ENCODE assay signal across 8 cellular contexts in the genomic region with DNA sequence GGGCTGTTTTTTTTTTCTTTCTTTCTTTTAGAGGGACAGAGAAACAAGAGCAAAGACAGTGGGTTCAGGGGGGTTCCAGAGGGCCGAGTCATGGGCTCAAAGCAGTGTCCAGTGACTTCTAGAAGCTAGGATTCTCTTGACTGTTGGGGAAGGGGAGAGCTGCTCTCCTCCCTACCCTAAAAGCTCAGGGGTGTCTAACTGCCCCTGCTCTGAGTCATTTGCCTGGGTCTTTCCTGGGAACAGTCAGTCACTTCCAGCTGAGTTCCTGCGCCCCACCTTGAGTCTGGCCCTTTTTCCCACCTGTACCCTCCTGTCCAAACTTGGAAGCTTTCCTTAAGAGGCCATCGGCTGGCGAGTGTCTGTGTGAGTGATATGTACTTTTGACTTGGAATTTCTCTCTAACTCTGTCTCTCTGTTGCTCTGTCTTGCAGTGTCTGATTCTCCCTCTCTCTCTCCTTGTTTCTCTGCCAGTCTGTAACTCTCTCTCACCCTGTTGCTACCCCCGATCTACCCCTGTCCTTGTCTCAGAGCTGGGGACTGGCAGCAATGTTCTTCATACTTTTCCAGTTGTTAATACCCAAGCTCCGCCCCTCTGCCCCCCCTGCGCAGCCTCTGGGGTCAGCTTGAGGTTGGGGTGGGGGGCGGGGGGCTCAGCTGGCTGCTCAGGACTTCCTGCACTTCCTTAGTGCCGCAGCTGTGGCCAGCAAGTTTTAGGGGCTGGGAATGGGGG. TPM values are rescaled to one million over a fixed set of nuclear protein-coding genes. Genes with fewer than 3 reads are reported as not detected.
DNase-seq lines count a peak whose midpoint lies in the region; ATAC-seq, FAIRE-seq and TF ChIP-seq lines count a peak whose summit lies in the region.

No MANE protein-coding gene starts in this region.

- peak overlapping the region; percentile 84 for H3K27ac Mint-ChIP-seq in HFFc6
- no peak overlapping the region for H3K27ac Mint-ChIP-seq in stimulated activated naive CD8-positive, alpha-beta T cell treated with anti-CD3 and anti-CD28 coated beads, Interleukin-15, amount 100 ng/mL, for 72 hours
- H3K27ac Mint-ChIP-seq in activated CD4-positive, alpha-beta T cell treated with anti-CD3 and anti-CD28 coated beads, Interleukin-2, amount 10 ng/mL, durations not matched to agents 24 days and 14 days = no peak overlapping the region

- no peaks in the 10 kb centered on the region for H3K36me3 Mint-ChIP-seq in HFFc6 (ENCODE audit: low read depth)
- no peaks in the 10 kb centered on the region for H3K36me3 Mint-ChIP-seq in activated CD4-positive, alpha-beta T cell treated with anti-CD3 and anti-CD28 coated beads, Interleukin-2, amount 10 ng/mL, durations not matched to agents 24 days and 14 days (ENCODE audit: low read depth)

- H3K4me1 ChIP-seq in kidney (ENCODE audit: control insufficient read depth in 1 of 2, insufficient read depth in 1 of 2, low read depth in 1 of 2, low read length in 2 of 2) (peaks cover 49% of the 10 kb centered on the region in 2 donors), A673 (ENCODE audit: insufficient read depth, low read length, poor library complexity, severe bottlenecking) (peaks cover 30% of the 10 kb centered on the region)

- no peak for FAIRE-seq in kidney (lab: Jason Lieb, UNC)

- H3K9me3 Mint-ChIP-seq in HFFc6 = no peaks in the 10 kb centered on the region
- H3K9me3 Mint-ChIP-seq in stimulated activated naive CD8-positive, alpha-beta T cell treated with anti-CD3 and anti-CD28 coated beads, Interleukin-15, amount 100 ng/mL, for 72 hours = no peaks in the 10 kb centered on the region
- no peaks in the 10 kb centered on the region for H3K9me3 Mint-ChIP-seq in activated CD4-positive, alpha-beta T cell treated with anti-CD3 and anti-CD28 coated beads, Interleukin-2, amount 10 ng/mL, durations not matched to agents 24 days and 14 days

- H3K27ac ChIP-seq in angular gyrus (ENCODE audit: low read depth, low read length) (peak overlapping the region; percentile 100), kidney (ENCODE audit: low read depth in 2 of 2, low read length in 2 of 2) (peak overlapping the region; percentile 80 to 83), A673 (ENCODE audit: low read depth, low read length, poor library complexity, severe bottlenecking) (no peak overlapping the region)

- H3K9ac ChIP-seq in kidney (ENCODE audit: low read length in 2 of 2) = peak overlapping the region; percentile 27 to 74

- TF ChIP-seq CTCF in HFFc6 (IDR thresholded peaks at IDR 0.05) (no peak), kidney (IDR thresholded peaks at IDR 0.05; ENCODE audit: borderline replicate concordance, extremely low read depth, insufficient read depth) (no peak), A673 (conservative IDR thresholded peaks at IDR 0.05; ENCODE audit: low read depth, low read length) (no peak)

- H3K4me3 Mint-ChIP-seq in HFFc6 = peak overlapping the region; percentile 82
- peak overlapping the region; percentile 19 to 94 for H3K4me3 Mint-ChIP-seq in stimulated activated naive CD8-positive, alpha-beta T cell treated with anti-CD3 and anti-CD28 coated beads, Interleukin-15, amount 100 ng/mL, for 72 hours
- H3K4me3 Mint-ChIP-seq in activated CD4-positive, alpha-beta T cell treated with anti-CD3 and anti-CD28 coated beads, Interleukin-2, amount 10 ng/mL, durations not matched to agents 24 days and 14 days = no peak overlapping the region

- peak; percentile 43 for DNase-seq in HFFc6
- no peak for DNase-seq in kidney
- DNase-seq in stimulated activated naive CD8-positive, alpha-beta T cell treated with anti-CD3 and anti-CD28 coated beads, Interleukin-15, amount 100 ng/mL, for 72 hours = no peak
- DNase-seq in A673 (ENCODE audit: low spot score) = no peak
- DNase-seq in NCI-H526 treated with DMSO at 0.1 percent for 48 hours (lab: John Stamatoyannopoulos, UW) = no peak
- DNase-seq in RKO (ENCODE audit: low spot score) = no peak
- no peak for DNase-seq in activated CD4-positive, alpha-beta T cell treated with anti-CD3 and anti-CD28 coated beads, Interleukin-2, amount 10 ng/mL, durations not matched to agents 24 days and 14 days

- no peaks in the 10 kb centered on the region for H3K27me3 ChIP-seq in A673 (replicated peaks; ENCODE audit: insufficient read depth, low read depth, low read length, poor library complexity)

- H3K27me3 Mint-ChIP-seq in HFFc6 (ENCODE audit: insufficient read depth) = no peaks in the 10 kb centered on the region; the same call in none of the 2 replicates
- H3K27me3 Mint-ChIP-seq in stimulated activated naive CD8-positive, alpha-beta T cell treated with anti-CD3 and anti-CD28 coated beads, Interleukin-15, amount 100 ng/mL, for 72 hours = peaks cover 15% of the 10 kb centered on the region
- peaks cover 39% of the 10 kb centered on the region for H3K27me3 Mint-ChIP-seq in activated CD4-positive, alpha-beta T cell treated with anti-CD3 and anti-CD28 coated beads, Interleukin-2, amount 10 ng/mL, durations not matched to agents 24 days and 14 days

- no peak for ATAC-seq in stimulated activated naive CD8-positive, alpha-beta T cell treated with anti-CD3 and anti-CD28 coated beads, Interleukin-15, amount 100 ng/mL, for 72 hours

- BruUV-seq in A673 (replicated peaks; lab: Mats Ljungman, UMichigan) = no TSS peak

- CTCF ChIA-PET in A673 (lab: Charles Lee) = interaction anchor here (0.7 to 1.0 kb wide), 2 partner anchors 8 to 10 kb away, joined by 3 to 7 read pairs; no protein-coding TSS in a partner anchor

- intact Hi-C loops in kidney (cut with DNase I) (no loop called here), A673 (cut with micrococcal nuclease; ENCODE audit: unreplicated experiment) (no loop called here)
- intact Hi-C loops in activated CD4-positive, alpha-beta T cell treated with anti-CD3 and anti-CD28 coated beads, Interleukin-2, amount 10 ng/mL, durations not matched to agents 24 days and 14 days (cut with micrococcal nuclease) = no loop called here

- H3K36me3 ChIP-seq in kidney (ENCODE audit: control insufficient read depth in 1 of 2, insufficient read depth in 2 of 2, low read length in 2 of 2) (no peaks in the 10 kb centered on the region), A673 (ENCODE audit: insufficient read depth, low read length, poor library complexity, severe bottlenecking) (no peaks in the 10 kb centered on the region)

- peak overlapping the region; percentile 25 to 79 for H3K4me3 ChIP-seq in kidney (ENCODE audit: low read length in 2 of 2)
- no peak overlapping the region for H3K4me3 ChIP-seq in A673 (ENCODE audit: low read depth, low read length, poor library complexity, severe bottlenecking)

- POLR2A ChIA-PET in A673 (lab: Charles Lee; ENCODE audit: low non-redundant PET) = no interaction called here

- H3K9me3 ChIP-seq in kidney (ENCODE audit: control insufficient read depth in 1 of 2, low read length in 2 of 2) (no peaks in the 10 kb centered on the region), A673 (ENCODE audit: low read depth, low read length, poor library complexity, severe bottlenecking) (no peaks in the 10 kb centered on the region)

- peaks cover 67% of the 10 kb centered on the region for H3K4me1 Mint-ChIP-seq in HFFc6 (ENCODE audit: low read depth)
- peaks cover 78% of the 10 kb centered on the region for H3K4me1 Mint-ChIP-seq in stimulated activated naive CD8-positive, alpha-beta T cell treated with anti-CD3 and anti-CD28 coated beads, Interleukin-15, amount 100 ng/mL, for 72 hours
- peaks cover 46% of the 10 kb centered on the region for H3K4me1 Mint-ChIP-seq in activated CD4-positive, alpha-beta T cell treated with anti-CD3 and anti-CD28 coated beads, Interleukin-2, amount 10 ng/mL, durations not matched to agents 24 days and 14 days

RNA-seq across cellular contexts. Expression of gene THRA, which starts 2.4 kb away (rescaled TPM):
- total RNA-seq in HFFc6 (2021; fragmentation: NEBNext Ultra II Directional; extraction: Animal tissue kit (Norgen Biotek cat#: 25700)) = 10 to 100 TPM; 29.3 to 33.7 (median 30.7) TPM
- total RNA-seq in kidney (63.9 TPM), A673 (2021) (14.5 and 18.7 TPM in 2 replicates)
- 40.8 TPM for polyA plus RNA-seq in kidney (ENCODE audit: insufficient read depth, low read depth, low replicate concordance)
- 4.5 and 5.1 TPM in 2 replicates for total RNA-seq in activated CD4-positive, alpha-beta T cell treated with anti-CD3 and anti-CD28 coated beads, Interleukin-2, amount 10 ng/mL, durations not matched to agents 24 days and 14 days

RNA-seq across cellular contexts. Expression of gene MED24, which starts 11.0 kb away (rescaled TPM):
- total RNA-seq in HFFc6 (2021; fragmentation: NEBNext Ultra II Directional; extraction: Animal tissue kit (Norgen Biotek cat#: 25700)) = 10 to 100 TPM; 60.9 to 72.8 (median 65.3) TPM
- total RNA-seq in kidney = 66.3 TPM
- 53.7 TPM for polyA plus RNA-seq in kidney (ENCODE audit: insufficient read depth, low read depth, low replicate concordance)
- total RNA-seq in A673 (2021) = 48.7 and 50.7 TPM in 2 replicates
- 118 and 122 TPM in 2 replicates for total RNA-seq in activated CD4-positive, alpha-beta T cell treated with anti-CD3 and anti-CD28 coated beads, Interleukin-2, amount 10 ng/mL, durations not matched to agents 24 days and 14 days

RNA-seq across cellular contexts. Expression of gene NR1D1, which starts 35.2 kb away (rescaled TPM):
- 10 to 100 TPM; 11.2 to 15.8 (median 15.1) TPM for total RNA-seq in HFFc6 (2021; fragmentation: NEBNext Ultra II Directional; extraction: Animal tissue kit (Norgen Biotek cat#: 25700))
- total RNA-seq in kidney = 30.8 TPM
- 7.1 TPM for polyA plus RNA-seq in kidney (ENCODE audit: insufficient read depth, low read depth, low replicate concordance)
- 1.9 and 2.6 TPM in 2 replicates for total RNA-seq in A673 (2021)
- total RNA-seq in activated CD4-positive, alpha-beta T cell treated with anti-CD3 and anti-CD28 coated beads, Interleukin-2, amount 10 ng/mL, durations not matched to agents 24 days and 14 days = 7.9 and 8.2 TPM in 2 replicates

RNA-seq across cellular contexts. Expression of gene CSF3, which starts 50.0 kb away (rescaled TPM):
- total RNA-seq in HFFc6 (2021; fragmentation: NEBNext Ultra II Directional; extraction: Animal tissue kit (Norgen Biotek cat#: 25700)) = under 1 TPM in 5 of 6 experiments, not detected in 1; 0.31 to 0.59 (median 0.48) TPM
- total RNA-seq in kidney (not detected), A673 (2021) (not detected in 2 replicates)
- polyA plus RNA-seq in kidney (ENCODE audit: insufficient read depth, low read depth, low replicate concordance) = not detected
- total RNA-seq in activated CD4-positive, alpha-beta T cell treated with anti-CD3 and anti-CD28 coated beads, Interleukin-2, amount 10 ng/mL, durations not matched to agents 24 days and 14 days = not detected in 2 replicates

RNA-seq across cellular contexts. Expression of gene MSL1, which starts 56.6 kb away (rescaled TPM):
- 10 to 100 TPM; 61.2 to 67.8 (median 65.5) TPM for total RNA-seq in HFFc6 (2021; fragmentation: NEBNext Ultra II Directional; extraction: Animal tissue kit (Norgen Biotek cat#: 25700))
- total RNA-seq in kidney = 75.4 TPM
- 34.9 TPM for polyA plus RNA-seq in kidney (ENCODE audit: insufficient read depth, low read depth, low replicate concordance)
- 56.9 and 59.9 TPM in 2 replicates for total RNA-seq in A673 (2021)
- total RNA-seq in activated CD4-positive, alpha-beta T cell treated with anti-CD3 and anti-CD28 coated beads, Interleukin-2, amount 10 ng/mL, durations not matched to agents 24 days and 14 days = 92.7 and 98.5 TPM in 2 replicates
